Comparison of ENCODE assay signal across 29 cellular contexts in genomic region chr15:27993996-27994775, GRCh38.
DNase-seq lines count a peak whose midpoint lies in the region; ATAC-seq, FAIRE-seq and TF ChIP-seq lines count a peak whose summit lies in the region.
"Had no signal": no experiment of that assay in that cellular context is flagged by ENCODE, and none has a peak within 500 bp of the region (broad histone marks: within the 10 kb centered on the region; RNA-seq: fewer than 3 reads in every experiment).

No MANE protein-coding gene starts in this region.

- no peak for TF ChIP-seq CTCF in brain microvascular endothelial cell (IDR thresholded peaks at IDR 0.05; ENCODE audit: low read depth, low read length, missing control alignments)

- no peaks in the 10 kb centered on the region for H3K27me3 ChIP-seq in brain microvascular endothelial cell (replicated peaks)
- H3K27me3 ChIP-seq: cardiac muscle cell, esophagus squamous epithelium, Peyer's patch, SJCRH30 had no signal

- FAIRE-seq in GM12891 (lab: Jason Lieb, UNC) = no peak
- FAIRE-seq: frontal cortex, GM12892, TTC549 had no signal

- H3K36me3 ChIP-seq in brain microvascular endothelial cell (replicated peaks) = no peaks in the 10 kb centered on the region
- H3K36me3 ChIP-seq: cardiac muscle cell, esophagus squamous epithelium, Peyer's patch, SJCRH30 had no signal

- ATAC-seq in left lobe of liver = no peak
- ATAC-seq: activated CD4-positive, CD25-positive, alpha-beta regulatory T cell treated with anti-CD3 and anti-CD28 coated beads, Interleukin-2, amount 50 U/mL, for 24 hours; activated T-helper 17 cell treated with anti-CD3 and anti-CD28 coated beads, Interleukin-2, amount 50 U/mL, for 72 hours; sciatic nerve; stimulated activated effector memory CD8-positive, alpha-beta T cell treated with anti-CD3 and anti-CD28 coated beads, Interleukin-12 subunit alpha, Interleukin-12 subunit beta, amount 100 ng/mL, for 72 hours had no signal

- in situ Hi-C loops in brain microvascular endothelial cell (cut with HindIII; ENCODE audit: low pct_ligation_motif_present, low sequenced_read_pairs) = no loop called here

- TF ChIP-seq POLR2A in GM12891 (IDR thresholded peaks at IDR 0.05; ENCODE audit: low read depth, low read length) = no peak

- no peak overlapping the region for H3K4me3 ChIP-seq in brain microvascular endothelial cell (ENCODE audit: low read depth, low read length)
- H3K4me3 ChIP-seq: cardiac muscle cell, esophagus squamous epithelium, Peyer's patch, SJCRH30 had no signal

- DNase-seq in NCI-H1092 treated with DMSO at 0.1 percent for 48 hours (lab: John Stamatoyannopoulos, UW) (peak; percentile 4), NCI-H1092 (lab: John Stamatoyannopoulos, UW) (no peak), DMS79 (lab: John Stamatoyannopoulos, UW) (peak; percentile 45), NCI-H69 (lab: John Stamatoyannopoulos, UW) (peak; percentile 76), left lobe of liver (ENCODE audit: low spot score) (peak; percentile 29), GM12891 (ENCODE audit: insufficient read length, low spot score) (no peak), NCI-H1436 (lab: John Stamatoyannopoulos, UW) (no peak), brain microvascular endothelial cell (no peak)
- DNase-seq: activated CD4-positive, alpha-beta memory T cell treated with anti-CD3 and anti-CD28 coated beads, Interleukin-2, amount 10 ng/mL, durations not matched to agents 7 days and 5 days; activated naive CD4-positive, alpha-beta T cell treated with anti-CD3 and anti-CD28 coated beads, Interleukin-2, amount 50 U/mL, for 16 hours; Calu3; endodermal cell; esophagus squamous epithelium; KBM-7; NCI-H446 treated with DMSO at 0.1 percent for 48 hours; Peyer's patch; SJCRH30; stimulated activated CD4-positive, alpha-beta T cell treated with anti-CD3 and anti-CD28 coated beads, Interleukin-12 subunit alpha, Interleukin-12 subunit beta, amount 100 ng/mL, for 4 hours; stimulated activated CD4-positive, alpha-beta T cell treated with anti-CD3 and anti-CD28 coated beads, Interleukin-4, amount 100 ng/mL, for 24 hours; T-helper 1 cell had no signal

- H3K27ac ChIP-seq in brain microvascular endothelial cell = no peak overlapping the region
- H3K27ac ChIP-seq: 22Rv1, cardiac muscle cell, esophagus squamous epithelium, Peyer's patch, SJCRH30 had no signal

TF ChIP-seq in GM12891, 5 proteins besides CTCF, POLR2A, EP300 and RAD21:
- TF ChIP-seq SPI1 (IDR thresholded peaks at IDR 0.05; ENCODE audit: low read depth, low read length) = no peak
- TF ChIP-seq POU2F2 (IDR thresholded peaks at IDR 0.05; ENCODE audit: low read depth, low read length) = no peak
- no peak for TF ChIP-seq POLR2AphosphoS5 (IDR thresholded peaks at IDR 0.05; ENCODE audit: low read depth, low read length)
- TF ChIP-seq PAX5 (IDR thresholded peaks at IDR 0.05; ENCODE audit: insufficient read depth, low read length, severe bottlenecking) = no peak
- TF ChIP-seq TAF1 (IDR thresholded peaks at IDR 0.05; ENCODE audit: low read depth, low read length) = no peak

Comparison
In these comparisons a context has a peak if more than half of its experiments do, and no peak if none do; other contexts are left out.
1. DNase-seq: peak in NCI-H1092 treated with DMSO at 0.1 percent for 48 hours (single experiment), DMS79 (single experiment), NCI-H69 (single experiment) and left lobe of liver (single experiment); none in NCI-H1092 (single experiment), GM12891 (single experiment), NCI-H1436 (single experiment) and brain microvascular endothelial cell (single experiment).